ENCODE assay signal across 8 cellular contexts in genomic region chr12:67648306-67649164, GRCh38. TPM values are rescaled to one million over a fixed set of nuclear protein-coding genes. Genes with fewer than 3 reads are reported as not detected.
A peak's percentile ranks its signal among the peaks of the same experiment; 100 is the strongest.
DNase-seq lines count a peak whose midpoint lies in the region; ATAC-seq and TF ChIP-seq lines count a peak whose summit lies in the region.

TSS of gene DYRK2 (plus strand) at chr12:67648745. CDS start at chr12:67649134, 389 bp downstream.

- TF ChIP-seq CTCF in GM10248 (IDR thresholded peaks at IDR 0.05; ENCODE audit: control extremely low read depth, extremely low read depth, low read depth, missing control alignments) = no peak

- under 1% methylated on average over 106 of the region's 109 CpGs for WGBS in right cardiac atrium

- H3K9me3 ChIP-seq in MG63 = no peaks in the 10 kb centered on the region
- H3K9me3 ChIP-seq in right cardiac atrium (ENCODE audit: control insufficient read depth, low read length) = no peaks in the 10 kb centered on the region

- peak; percentile 86 for DNase-seq in GM10248 (ENCODE audit: extremely low spot score)
- DNase-seq in H4 (ENCODE audit: low spot score) = peak; percentile 43
- peak; percentile 80 for DNase-seq in MG63
- DNase-seq in right cardiac atrium = peak; percentile 86 to 96 (median 93)
- DNase-seq in putamen (ENCODE audit: low spot score) = peak; percentile 76
- DNase-seq in cerebellar nuclear complex (lab: John Stamatoyannopoulos, UW) = no peak

- H3K4me3 ChIP-seq in MG63 (peak within 1 kb of the TSS; percentile 72), right cardiac atrium (ENCODE audit: low read length) (peak within 1 kb of the TSS; percentile 94)

- CTCF ChIA-PET in GM10248 (lab: Yijun Ruan, JAX) = interaction anchor here (0.9 to 1.4 kb wide), 6 partner anchors 10 to 53 kb away, joined by 3 to 6 read pairs (median 4); no protein-coding TSS in a partner anchor

- ATAC-seq in right cardiac atrium = peak; percentile 80 to 82

- H3K27ac ChIP-seq in angular gyrus (ENCODE audit: low read depth, low read length) (peak within 1 kb of the TSS; percentile 84), right cardiac atrium (ENCODE audit: low read length) (peak within 1 kb of the TSS; percentile 87)

- intact Hi-C loops in T-helper 1 cell treated with Interleukin-12 subunit alpha and Interleukin-12 subunit beta and Interleukin-4 antibody, amounts not matched to agents 30 ng/mL and 1 ng/mL, for 36 hours (cut with micrococcal nuclease) = loop anchor here (1.0 to 5.0 kb wide), 4 partner anchors 56 to 964 kb away; partner anchors contain the start of genes MDM1 and RAP1B
- intact Hi-C loops in right cardiac atrium (cut with DNase I) = loop anchor here (5.0 to 10.0 kb wide), 5 partner anchors 114 to 294 kb away; no protein-coding TSS in a partner anchor

- H3K36me3 ChIP-seq in MG63 = peaks cover 24% of the 10 kb centered on the region

- peaks cover 4% of the 10 kb centered on the region for H3K4me1 ChIP-seq in right cardiac atrium (ENCODE audit: control insufficient read depth, insufficient read depth, low read length)

- POLR2A ChIA-PET in GM10248 (lab: Yijun Ruan, JAX) = no interaction called here

- H3K27me3 ChIP-seq in MG63 (no peaks in the 10 kb centered on the region), right cardiac atrium (ENCODE audit: control insufficient read depth, insufficient read depth) (no peaks in the 10 kb centered on the region)

RNA-seq across cellular contexts. Expression of gene DYRK2, which starts in this region (rescaled TPM):
- 4.4 and 10.7 TPM in 2 replicates for total RNA-seq in H4 (2014; rRNA removed; shearing (Covaris generic))
- total RNA-seq in MG63 (2014; rRNA removed; shearing (Covaris generic); ENCODE audit: low replicate concordance) = 16.5 and 23.1 TPM in 2 replicates
- 54.6 and 59.9 TPM in 2 replicates for total RNA-seq in T-helper 1 cell treated with Interleukin-12 subunit alpha and Interleukin-12 subunit beta and Interleukin-4 antibody, amounts not matched to agents 30 ng/mL and 1 ng/mL, for 36 hours
- 10 to 100 TPM; 57.1 to 93.7 (median 75.7) TPM for total RNA-seq in right cardiac atrium
- 15.1 TPM for polyA plus RNA-seq in right cardiac atrium

Comparison
In these comparisons a context has a peak if more than half of its experiments do, and no peak if none do; other contexts are left out.
1. DNase-seq: peak in GM10248 (single experiment), H4 (single experiment), MG63 (single experiment), right cardiac atrium (3 of 3) and putamen (single experiment); none in cerebellar nuclear complex (0 of 2).